ENCODE assay signal across 8 cellular contexts in genomic region chr17:44968225-44969143, GRCh38. TPM values are rescaled to one million over a fixed set of nuclear protein-coding genes. Genes with fewer than 3 reads are reported as not detected.
A peak's percentile ranks its signal among the peaks of the same experiment; 100 is the strongest.
DNase-seq lines count a peak whose midpoint lies in the region; ATAC-seq and TF ChIP-seq lines count a peak whose summit lies in the region.

Gene C1QL1, minus strand, starts transcription at chr17:44968303. Its CDS starts 255 bp downstream, at chr17:44968048.

- H3K9me3 ChIP-seq in GM23248 (ENCODE audit: low read depth) (no peaks in the 10 kb centered on the region), SJCRH30 (replicated peaks) (no peaks in the 10 kb centered on the region), gastroesophageal sphincter (no peaks in the 10 kb centered on the region)

- TF ChIP-seq POLR2A in gastroesophageal sphincter (IDR thresholded peaks at IDR 0.05) = peak; percentile 18 to 30

- 12 to 20% methylated on average over 14 to 78 of the region's 81 CpGs for WGBS in GM23248 (ENCODE audit: low coverage in 1 of 2, low lambda C conversion rate in 2 of 2, missing lambda C conversion rate in 2 of 2), 2 experiments
- WGBS in gastroesophageal sphincter (ENCODE audit: low coverage in 1 of 2), 2 donors = 7 to 12% methylated on average over 24 to 38 of the region's 81 CpGs

- H3K27ac ChIP-seq in GM23248 = no peak within 1 kb of the TSS
- H3K27ac ChIP-seq in SJCRH30 = no peak within 1 kb of the TSS
- peak within 1 kb of the TSS in 3 of 4 donors; percentile 37 to 89 (median 46) for H3K27ac ChIP-seq in gastroesophageal sphincter

- in situ Hi-C loops in GM23248 (cut with MboI) = no loop called here

- DNase-seq in DMS153 treated with DMSO at 0.1 percent for 48 hours (lab: John Stamatoyannopoulos, UW; ENCODE audit: unreplicated experiment) (peak; percentile 61), GM23248 (peak; percentile 96), LNCaP clone FGC (ENCODE audit: low read depth) (peak; percentile 35), SJCRH30 (peak; percentile 93 to 95), nucleus accumbens (lab: John Stamatoyannopoulos, UW) (peak in 53 of 56 donors; percentile 13 to 88 (median 69)), stromal cell of bone marrow (ENCODE audit: low read depth) (peak; percentile 82)
- peak; percentile 78 for DNase-seq in activated gamma-delta T cell treated with anti-CD3 and anti-CD28 coated beads, Interleukin-2, amount 50 U/mL, for 16 hours (ENCODE audit: low read depth)

- TF ChIP-seq CTCF in LNCaP clone FGC (IDR thresholded peaks at IDR 0.05; ENCODE audit: control insufficient read depth, extremely low read depth, insufficient read depth) (no peak), gastroesophageal sphincter (IDR thresholded peaks at IDR 0.05) (no peak)

- H3K27me3 ChIP-seq in GM23248 (replicated peaks; ENCODE audit: insufficient read depth) = peaks cover 24% of the 10 kb centered on the region
- peaks cover 14% of the 10 kb centered on the region; the same call in 1 of the 2 replicates for H3K27me3 ChIP-seq in SJCRH30
- H3K27me3 ChIP-seq in gastroesophageal sphincter = peaks cover 43% of the 10 kb centered on the region

- peak within 1 kb of the TSS; percentile 81 for H3K4me2 ChIP-seq in GM23248 (ENCODE audit: unreplicated experiment)

- H3K79me2 ChIP-seq in GM23248 (ENCODE audit: insufficient read depth) = no peaks in the 10 kb centered on the region

- H3K4me1 ChIP-seq in GM23248 (ENCODE audit: insufficient read depth) (peaks cover 16% of the 10 kb centered on the region), SJCRH30 (peaks cover 8% of the 10 kb centered on the region; the same call in 1 of the 2 replicates), gastroesophageal sphincter (peaks cover 0 to 55% (median 22%) of the 10 kb centered on the region in 3 donors)

- TF ChIP-seq EP300 in gastroesophageal sphincter (IDR thresholded peaks at IDR 0.05) = no peak

- H3K9ac ChIP-seq in GM23248 = peak within 1 kb of the TSS; percentile 33; the same call in 1 of the 2 replicates

- H3K36me3 ChIP-seq in GM23248 (ENCODE audit: low read depth) = no peaks in the 10 kb centered on the region
- H3K36me3 ChIP-seq in SJCRH30 = no peaks in the 10 kb centered on the region
- no peaks in the 10 kb centered on the region for H3K36me3 ChIP-seq in gastroesophageal sphincter

- H3K4me3 ChIP-seq in GM23248 (peak within 1 kb of the TSS; percentile 74), LNCaP clone FGC (ENCODE audit: low read depth, low read length) (peak within 1 kb of the TSS; percentile 52), SJCRH30 (peak within 1 kb of the TSS; percentile 55), gastroesophageal sphincter (peak within 1 kb of the TSS; percentile 17 to 55)

- H2AFZ ChIP-seq in GM23248 = peak within 1 kb of the TSS; percentile 80

- no peaks in the 10 kb centered on the region for H4K20me1 ChIP-seq in GM23248 (ENCODE audit: insufficient read depth)

- peaks cover 16% of the 10 kb centered on the region; the same call in 1 of the 2 replicates for H3F3A ChIP-seq in GM23248 (ENCODE audit: insufficient read depth)

- H3K9me2 ChIP-seq in GM23248 (ENCODE audit: insufficient read depth) = no peaks in the 10 kb centered on the region

- ATAC-seq in gastroesophageal sphincter = peak; percentile 97

RNA-seq across cellular contexts. Expression of gene C1QL1, which starts in this region (rescaled TPM):
- total RNA-seq in GM23248 (2014; rRNA removed; shearing (Covaris generic)) = 0.86 TPM in 1 of 2 replicates, not detected in the other
- 0.14 and 0.77 TPM in 2 replicates for polyA plus RNA-seq in GM23248 (2016; fragmentation: Nextera tagmentation; extraction: Ambion mirVana)
- total RNA-seq in SJCRH30 (2014; rRNA removed; shearing (Covaris generic)) = 0.08 and 0.10 TPM in 2 replicates
- 1 to 10 TPM; 4.1 to 7.1 (median 5.0) TPM for total RNA-seq in gastroesophageal sphincter

Comparison
In these comparisons a context has a peak if more than half of its experiments do, and no peak if none do; other contexts are left out.
1. Peak in DNase-seq, H3K4me3 ChIP-seq, H3K9ac ChIP-seq and H3K4me2 ChIP-seq in GM23248; RNA of the gene not detected or under 1 TPM.
2. Peak in DNase-seq and H3K4me3 ChIP-seq in SJCRH30; RNA of the gene not detected or under 1 TPM.
3. DNase-seq: peak in every context shown above with its lines; median percentile 96 in GM23248; 94 in SJCRH30; 82 in stromal cell of bone marrow; 78 in activated gamma-delta T cell treated with anti-CD3 and anti-CD28 coated beads, Interleukin-2, amount 50 U/mL, for 16 hours; 69 in nucleus accumbens; 61 in DMS153 treated with DMSO at 0.1 percent for 48 hours; 35 in LNCaP clone FGC.
4. H3K27ac ChIP-seq: peak in gastroesophageal sphincter (3 of 4); none in GM23248 (single experiment) and SJCRH30 (single experiment).
5. Peak in every context shown above with its lines, with median percentiles within 50 percentile points of each other: H3K4me3 ChIP-seq.